1 cellular context compared by ENCODE assay signal in genomic region chr10:99775850-99776249, GRCh38.
TF ChIP-seq lines count a peak whose summit lies in the region.

No MANE protein-coding gene starts in this region.

TF ChIP-seq in SK-N-SH treated with all-trans-retinoic acid at 6 μM for 48 hours, 23 proteins besides CTCF, POLR2A, EP300 and RAD21 (continued from another document):
- TF ChIP-seq BACH2 (CRISPR knock-in tag; IDR thresholded peaks at IDR 0.05; ENCODE audit: borderline replicate concordance): no peak
- peak; percentile 98 for TF ChIP-seq ISL1 (CRISPR knock-in tag; IDR thresholded peaks at IDR 0.05)
- TF ChIP-seq TCF4 (CRISPR knock-in tag; IDR thresholded peaks at IDR 0.05; ENCODE audit: borderline replicate concordance): no peak
- TF ChIP-seq CSDC2 (CRISPR knock-in tag; IDR thresholded peaks at IDR 0.05): no peak
